6 cellular contexts compared by ENCODE assay signal in the genomic region with DNA sequence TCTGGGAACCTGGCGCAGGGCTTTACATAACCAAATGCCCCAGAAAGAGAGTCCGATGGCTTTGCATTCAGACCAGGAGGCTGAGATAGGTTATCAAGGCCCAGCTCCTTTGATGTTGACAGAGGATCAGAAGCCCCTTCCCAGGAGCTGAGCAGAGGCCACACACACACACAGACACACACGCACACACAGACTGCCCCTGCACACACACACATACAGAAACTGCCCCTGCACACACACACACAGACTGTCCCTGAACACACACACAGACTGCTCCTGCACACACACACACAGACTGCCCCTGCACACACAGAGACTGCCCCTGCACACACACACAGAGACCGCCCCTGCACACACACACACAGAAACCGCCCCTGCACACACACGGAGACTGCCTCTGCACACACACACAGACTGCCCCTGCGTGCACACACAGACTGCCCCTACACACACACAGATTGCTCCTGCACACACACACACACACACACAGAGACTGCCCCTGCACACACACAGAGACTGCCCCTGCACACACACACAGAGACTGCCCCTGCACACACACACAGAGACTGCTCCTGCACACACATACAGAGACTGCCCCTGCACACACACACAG. TPM values are rescaled to one million over a fixed set of nuclear protein-coding genes. Genes with fewer than 3 reads are reported as not detected.
"Had no signal": no experiment of that assay in that cellular context is flagged by ENCODE, and none has a peak within 500 bp of the region (broad histone marks: within the 10 kb centered on the region; RNA-seq: fewer than 3 reads in every experiment).

No MANE protein-coding gene starts in this region.

RNA-seq across cellular contexts. Expression of gene RHO, which starts 12.5 kb away (rescaled TPM):
- total RNA-seq: LHCN-M2, MCF 10A, OCI-LY7, PC-3, SK-MEL-5 had no signal
- polyA plus RNA-seq: SK-N-SH had no signal

RNA-seq across cellular contexts. Expression of gene H1-8, which starts 27.0 kb away (rescaled TPM):
- total RNA-seq: LHCN-M2, MCF 10A, OCI-LY7, PC-3, SK-MEL-5 had no signal
- polyA plus RNA-seq: SK-N-SH had no signal
